In genomic region chr1:64884261-64885040, GRCh38 we compare ENCODE assay signal across 23 cellular contexts.
DNase-seq lines count a peak whose midpoint lies in the region; ATAC-seq and TF ChIP-seq lines count a peak whose summit lies in the region.
"Had no signal": no experiment of that assay in that cellular context is flagged by ENCODE, and none has a peak within 500 bp of the region (broad histone marks: within the 10 kb centered on the region; RNA-seq: fewer than 3 reads in every experiment).

No MANE protein-coding gene starts in this region.

- CTCF ChIA-PET in activated CD8-positive, alpha-beta T cell treated with anti-CD3 and anti-CD28 coated beads, Interleukin-2, amount 10 ng/mL, durations not matched to agents 7 days and 5 days (lab: Charles Lee): no interaction called here
- CTCF ChIA-PET in activated CD8-positive, alpha-beta T cell treated with anti-CD3 and anti-CD28 coated beads for 36 hours (lab: Charles Lee): no interaction called here

- H3K9me3 Mint-ChIP-seq in activated CD8-positive, alpha-beta T cell treated with anti-CD3 and anti-CD28 coated beads, Interleukin-2, amount 10 ng/mL, durations not matched to agents 7 days and 5 days (ENCODE audit: insufficient read depth): no peaks in the 10 kb centered on the region
- H3K9me3 Mint-ChIP-seq in activated CD8-positive, alpha-beta T cell treated with anti-CD3 and anti-CD28 coated beads for 36 hours: no peaks in the 10 kb centered on the region
- H3K9me3 Mint-ChIP-seq: activated T-cell treated with anti-CD3 and anti-CD28 coated beads, Interleukin-2, amount 50 U/mL, for 4 hours; stimulated activated memory B cell treated with anti-CD40 and anti-IgM and Interleukin-4, amounts not matched to agents 10 μg/mL and 1 μg/mL and 100 μg/mL, for 72 hours had no signal

- no peak for DNase-seq in activated CD8-positive, alpha-beta T cell treated with anti-CD3 and anti-CD28 coated beads, Interleukin-2, amount 10 ng/mL, durations not matched to agents 7 days and 5 days
- DNase-seq in activated CD8-positive, alpha-beta T cell treated with anti-CD3 and anti-CD28 coated beads for 36 hours: no peak
- DNase-seq in T-helper 17 cell (no peak), dermis blood vessel endothelial cell (peak; percentile 59), midbrain (lab: John Stamatoyannopoulos, UW) (no peak), SIG-M5 (lab: John Stamatoyannopoulos, UW) (no peak)
- DNase-seq: activated CD4-positive, alpha-beta T cell treated with anti-CD3 and anti-CD28 coated beads, Interleukin-2, amount 50 U/mL, for 48 hours; activated T-cell treated with anti-CD3 and anti-CD28 coated beads, Interleukin-2, amount 50 U/mL, for 4 hours; adrenal gland; DMS79 treated with DMSO at 0.1 percent for 48 hours; foreskin melanocyte; NCI-H2081; NCI-H524; nucleus accumbens had no signal

- TF ChIP-seq CTCF in activated CD8-positive, alpha-beta T cell treated with anti-CD3 and anti-CD28 coated beads for 36 hours (IDR thresholded peaks at IDR 0.05): no peak
- TF ChIP-seq CTCF in neutrophil (IDR thresholded peaks at IDR 0.05): no peak

- POLR2A ChIA-PET in activated CD8-positive, alpha-beta T cell treated with anti-CD3 and anti-CD28 coated beads, Interleukin-2, amount 10 ng/mL, durations not matched to agents 7 days and 5 days (lab: Charles Lee): no interaction called here
- POLR2A ChIA-PET in activated CD8-positive, alpha-beta T cell treated with anti-CD3 and anti-CD28 coated beads for 36 hours (lab: Charles Lee): no interaction called here

- H3K36me3 Mint-ChIP-seq in activated CD8-positive, alpha-beta T cell treated with anti-CD3 and anti-CD28 coated beads, Interleukin-2, amount 10 ng/mL, durations not matched to agents 7 days and 5 days (ENCODE audit: low read depth): peaks cover 28% of the 10 kb centered on the region
- peaks cover 9% of the 10 kb centered on the region for H3K36me3 Mint-ChIP-seq in activated CD8-positive, alpha-beta T cell treated with anti-CD3 and anti-CD28 coated beads for 36 hours (ENCODE audit: low read depth)
- peaks cover 9% of the 10 kb centered on the region for H3K36me3 Mint-ChIP-seq in T-helper 17 cell (ENCODE audit: low read depth)

- H3K27ac Mint-ChIP-seq in activated CD8-positive, alpha-beta T cell treated with anti-CD3 and anti-CD28 coated beads, Interleukin-2, amount 10 ng/mL, durations not matched to agents 7 days and 5 days: peak overlapping the region; percentile 9
- H3K27ac Mint-ChIP-seq in activated CD8-positive, alpha-beta T cell treated with anti-CD3 and anti-CD28 coated beads for 36 hours: no peak overlapping the region
- peak overlapping the region; percentile 51 for H3K27ac Mint-ChIP-seq in T-helper 17 cell
- H3K27ac Mint-ChIP-seq: stimulated activated memory B cell treated with anti-CD40 and anti-IgM and Interleukin-4, amounts not matched to agents 10 μg/mL and 1 μg/mL and 100 μg/mL, for 72 hours had no signal

- intact Hi-C loops in activated CD8-positive, alpha-beta T cell treated with anti-CD3 and anti-CD28 coated beads for 36 hours (cut with micrococcal nuclease): no loop called here

- H3K36me3 ChIP-seq in neutrophil: peaks cover 45% of the 10 kb centered on the region

- H3K4me1 Mint-ChIP-seq in activated CD8-positive, alpha-beta T cell treated with anti-CD3 and anti-CD28 coated beads, Interleukin-2, amount 10 ng/mL, durations not matched to agents 7 days and 5 days (ENCODE audit: low read depth): peaks cover 44% of the 10 kb centered on the region
- peaks cover 57% of the 10 kb centered on the region for H3K4me1 Mint-ChIP-seq in activated CD8-positive, alpha-beta T cell treated with anti-CD3 and anti-CD28 coated beads for 36 hours (ENCODE audit: low read depth)
- H3K4me1 Mint-ChIP-seq in T-helper 17 cell: peaks cover 61% of the 10 kb centered on the region

- H3K4me3 Mint-ChIP-seq in activated CD8-positive, alpha-beta T cell treated with anti-CD3 and anti-CD28 coated beads, Interleukin-2, amount 10 ng/mL, durations not matched to agents 7 days and 5 days: no peak overlapping the region
- no peak overlapping the region for H3K4me3 Mint-ChIP-seq in activated CD8-positive, alpha-beta T cell treated with anti-CD3 and anti-CD28 coated beads for 36 hours
- H3K4me3 Mint-ChIP-seq in T-helper 17 cell: peak overlapping the region; percentile 31
- H3K4me3 Mint-ChIP-seq: activated T-cell treated with anti-CD3 and anti-CD28 coated beads, Interleukin-2, amount 50 U/mL, for 4 hours; stimulated activated memory B cell treated with anti-CD40 and anti-IgM and Interleukin-4, amounts not matched to agents 10 μg/mL and 1 μg/mL and 100 μg/mL, for 72 hours had no signal

- ATAC-seq in activated CD8-positive, alpha-beta T cell treated with anti-CD3 and anti-CD28 coated beads, Interleukin-2, amount 10 ng/mL, durations not matched to agents 7 days and 5 days: no peak
- no peak for ATAC-seq in activated CD8-positive, alpha-beta T cell treated with anti-CD3 and anti-CD28 coated beads for 36 hours
- ATAC-seq in T-helper 17 cell (no peak), HG02884 (IDR thresholded peaks at IDR 0.05; ENCODE audit: unreplicated experiment) (no peak)
- ATAC-seq: A549; stimulated activated memory B cell treated with anti-CD40 and anti-IgM and Interleukin-4, amounts not matched to agents 10 μg/mL and 1 μg/mL and 100 μg/mL, for 72 hours had no signal

- peak overlapping the region; percentile 6 for H3K27ac ChIP-seq in neutrophil
- H3K27ac ChIP-seq: adrenal gland, C4-2B, KMS-11, right atrium auricular region, SJSA1, tibial nerve had no signal

- H3K9me3 ChIP-seq in T-helper 17 cell (ENCODE audit: control insufficient read depth, low read length, poor library complexity, severe bottlenecking): no peaks in the 10 kb centered on the region
- no peaks in the 10 kb centered on the region for H3K9me3 ChIP-seq in neutrophil
- H3K9me3 ChIP-seq: A549, adrenal gland, right atrium auricular region, SJSA1, tibial nerve had no signal

- no peaks in the 10 kb centered on the region for H3K27me3 Mint-ChIP-seq in activated CD8-positive, alpha-beta T cell treated with anti-CD3 and anti-CD28 coated beads, Interleukin-2, amount 10 ng/mL, durations not matched to agents 7 days and 5 days (ENCODE audit: low read depth)
- H3K27me3 Mint-ChIP-seq in activated CD8-positive, alpha-beta T cell treated with anti-CD3 and anti-CD28 coated beads for 36 hours: no peaks in the 10 kb centered on the region
- H3K27me3 Mint-ChIP-seq in T-helper 17 cell: no peaks in the 10 kb centered on the region
- H3K27me3 Mint-ChIP-seq: stimulated activated memory B cell treated with anti-CD40 and anti-IgM and Interleukin-4, amounts not matched to agents 10 μg/mL and 1 μg/mL and 100 μg/mL, for 72 hours had no signal

- no peak overlapping the region for H3K4me3 ChIP-seq in neutrophil (ENCODE audit: low read depth in 1 of 2, low read length in 1 of 2)
- H3K4me3 ChIP-seq: A549, adrenal gland, right atrium auricular region, SJSA1, tibial nerve had no signal

- H3K27me3 ChIP-seq in neutrophil: no peaks in the 10 kb centered on the region
- H3K27me3 ChIP-seq: adrenal gland, right atrium auricular region, SJSA1, tibial nerve had no signal

- no peaks in the 10 kb centered on the region for H3K4me1 ChIP-seq in neutrophil (ENCODE audit: control insufficient read depth in 1 of 2, insufficient read depth in 1 of 2, low read depth in 1 of 2, low read length in 1 of 2)
- H3K4me1 ChIP-seq: SJSA1 had no signal
